Comparison of ENCODE assay signal across 8 cellular contexts in the genomic region with DNA sequence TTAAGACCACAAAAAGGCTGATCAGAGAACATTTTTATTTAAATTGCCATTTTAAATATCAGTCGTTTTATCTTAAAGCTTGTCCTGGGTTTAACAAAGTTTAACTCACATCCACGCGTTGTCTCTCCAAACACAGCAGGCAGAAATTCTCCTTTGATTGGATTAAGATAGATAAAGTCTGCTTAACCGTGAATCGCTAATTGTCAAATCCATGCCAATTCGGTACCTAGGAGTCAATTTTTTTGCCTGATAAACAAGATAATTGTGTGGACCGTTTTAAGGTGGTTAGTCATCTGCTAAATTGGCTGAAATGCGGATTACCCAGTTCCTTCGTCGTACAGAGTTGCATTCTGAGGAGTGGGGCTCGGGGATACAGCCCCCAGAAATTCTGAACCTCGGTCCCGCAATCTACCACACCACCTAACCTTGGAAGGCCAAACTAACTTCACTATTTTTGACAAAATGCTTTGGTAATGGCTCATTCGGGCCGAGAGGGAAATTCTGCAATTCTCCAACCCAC. TPM values are rescaled to one million over a fixed set of nuclear protein-coding genes. Genes with fewer than 3 reads are reported as not detected.
A peak's percentile ranks its signal among the peaks of the same experiment; 100 is the strongest.
DNase-seq lines count a peak whose midpoint lies in the region; ATAC-seq and TF ChIP-seq lines count a peak whose summit lies in the region.

No MANE protein-coding gene starts in this region.

- intact Hi-C loops in cardiac septum (cut with DNase I) = no loop called here

- ATAC-seq in thoracic aorta (ENCODE audit: insufficient number of reproducible peaks, low FRiP score, low read depth) = no peak
- ATAC-seq in GM18868 (IDR thresholded peaks at IDR 0.05; ENCODE audit: unreplicated experiment) = no peak

- DNase-seq in cardiac muscle cell (ENCODE audit: low read depth in 1 of 2, low spot score in 1 of 2) = peak in 1 of 2 donors; percentile 5
- DNase-seq in cardiac septum (ENCODE audit: low spot score) = no peak
- DNase-seq in adipocyte (ENCODE audit: low read depth) = peak; percentile 27
- no peak for DNase-seq in thoracic aorta (ENCODE audit: low spot score)
- DNase-seq in iPS-NIHi11 (ENCODE audit: low spot score) = no peak
- DNase-seq in NCI-H748 (lab: John Stamatoyannopoulos, UW; ENCODE audit: unreplicated experiment) = no peak

- H3K4me3 ChIP-seq in cardiac muscle cell (peak overlapping the region; percentile 60), adipocyte (ENCODE audit: low read length) (peak overlapping the region; percentile 94), thoracic aorta (peak overlapping the region; percentile 95)

- H3K9ac ChIP-seq in adipocyte (ENCODE audit: low read length) = peak overlapping the region; percentile 97

- H3K4me1 ChIP-seq in cardiac muscle cell (ENCODE audit: low read depth) (peaks cover 14% of the 10 kb centered on the region), adipocyte (ENCODE audit: control insufficient read depth, insufficient read depth, low read length) (peaks cover 30% of the 10 kb centered on the region), thoracic aorta (ENCODE audit: control insufficient read depth in 1 of 2, low read depth in 2 of 2) (peaks cover 24 to 35% of the 10 kb centered on the region in 2 donors)

- H3K27ac ChIP-seq in cardiac muscle cell = peak overlapping the region; percentile 92
- peak overlapping the region; percentile 91 for H3K27ac ChIP-seq in layer of hippocampus (ENCODE audit: low read depth, low read length)
- H3K27ac ChIP-seq in thoracic aorta = peak overlapping the region; percentile 93 to 97

- H3K36me3 ChIP-seq in cardiac muscle cell = peaks cover 1% of the 10 kb centered on the region
- H3K36me3 ChIP-seq in adipocyte (ENCODE audit: control insufficient read depth, insufficient read depth, low read length, severe bottlenecking) = peaks cover 27% of the 10 kb centered on the region
- H3K36me3 ChIP-seq in thoracic aorta = peaks cover under 1% of the 10 kb centered on the region

- TF ChIP-seq CTCF in cardiac muscle cell (IDR thresholded peaks at IDR 0.05; ENCODE audit: low read depth, low read length) (no peak), thoracic aorta (IDR thresholded peaks at IDR 0.05) (no peak)

- H3K27me3 ChIP-seq in cardiac muscle cell (peaks cover 4% of the 10 kb centered on the region), adipocyte (replicated peaks; ENCODE audit: control insufficient read depth, insufficient read depth, low read length) (no peaks in the 10 kb centered on the region), layer of hippocampus (ENCODE audit: control insufficient read depth, insufficient read depth, low read length) (no peaks in the 10 kb centered on the region), thoracic aorta (replicated peaks; ENCODE audit: insufficient read depth) (no peaks in the 10 kb centered on the region)

- no peaks in the 10 kb centered on the region for H3K9me3 ChIP-seq in cardiac muscle cell (ENCODE audit: low read depth)
- no peaks in the 10 kb centered on the region for H3K9me3 ChIP-seq in adipocyte (ENCODE audit: control insufficient read depth, low read length)
- H3K9me3 ChIP-seq in thoracic aorta = no peaks in the 10 kb centered on the region

RNA-seq across cellular contexts. Expression of a gene that starts 0.6 kb away (rescaled TPM):
- total RNA-seq in cardiac muscle cell = 407 and 433 TPM in 2 replicates
- polyA plus RNA-seq in cardiac muscle cell = 375 and 458 TPM in 2 replicates
- 325 TPM for total RNA-seq in cardiac septum
- total RNA-seq in thoracic aorta = 100 to 1,000 TPM; 250 to 407 TPM

RNA-seq across cellular contexts. Expression of a gene that starts 49.0 kb away (rescaled TPM):
- total RNA-seq in cardiac muscle cell = 0.11 TPM in 1 of 2 replicates, not detected in the other
- 0.28 TPM in 1 of 2 replicates, not detected in the other for polyA plus RNA-seq in cardiac muscle cell
- total RNA-seq in cardiac septum = 0.54 TPM
- 10 to 100 TPM in 1 of 2 donors, 1 to 10 TPM in 1; 6.8 to 10.0 TPM for total RNA-seq in thoracic aorta
